In the genomic region with DNA sequence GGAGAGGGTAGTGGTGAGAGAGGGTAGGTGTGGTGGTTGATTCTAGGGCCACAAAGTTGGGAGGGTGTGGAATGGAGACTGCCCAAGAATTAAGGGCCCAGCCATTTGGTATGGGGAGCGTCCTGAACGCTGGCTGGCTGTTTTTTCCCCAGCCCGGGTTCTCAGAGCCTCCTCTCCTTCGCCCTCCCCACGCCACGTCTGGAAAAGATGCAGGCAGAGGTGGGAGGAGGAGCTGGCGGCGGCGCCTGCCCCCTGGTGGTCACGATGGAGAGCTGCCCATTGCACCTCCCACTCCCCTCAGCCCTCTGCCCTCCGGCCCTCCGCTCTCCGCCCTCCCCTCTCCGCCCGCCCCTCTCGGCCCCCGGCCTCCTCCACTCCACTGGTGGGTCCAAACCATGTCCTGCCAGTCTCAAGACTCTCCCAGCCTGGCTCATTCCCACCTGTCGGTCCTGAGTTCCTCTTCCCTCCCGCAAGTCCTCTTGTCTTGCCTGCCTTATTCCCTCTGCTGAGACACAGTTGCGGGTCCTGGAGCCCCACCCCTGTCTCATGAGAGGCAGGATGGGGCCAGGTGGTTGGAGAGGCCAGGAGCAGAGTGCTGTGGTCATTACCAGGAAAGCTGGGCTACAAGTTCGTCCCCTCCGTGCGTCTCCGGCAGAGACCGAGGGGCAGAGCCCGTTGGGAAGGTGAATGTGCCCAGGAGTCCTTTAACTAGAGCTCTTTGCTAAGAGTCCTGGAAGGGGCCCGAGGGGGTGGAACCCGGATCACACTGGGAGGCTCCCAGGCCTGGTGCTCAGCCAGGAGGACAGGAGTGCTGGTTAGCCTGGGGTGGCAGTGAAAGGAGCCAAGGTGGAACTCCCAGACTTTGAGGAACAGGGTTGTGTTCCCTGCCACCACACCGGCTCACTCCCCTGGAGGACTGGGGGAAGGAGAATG, we compare ENCODE assay signal across 8 cellular contexts. TPM values are rescaled to one million over a fixed set of nuclear protein-coding genes. Genes with fewer than 3 reads are reported as not detected.
DNase-seq lines count a peak whose midpoint lies in the region; TF ChIP-seq lines count a peak whose summit lies in the region.

No MANE protein-coding gene starts in this region.

- H3K4me1 ChIP-seq in Karpas-422 (ENCODE audit: low read length) (peaks cover under 1% of the 10 kb centered on the region; the same call in 1 of the 2 replicates), stomach smooth muscle (ENCODE audit: control insufficient read depth, insufficient read depth, low read length) (peaks cover 19% of the 10 kb centered on the region)

- DNase-seq in ELR (ENCODE audit: low read depth) = peak; percentile 76
- DNase-seq in Karpas-422 = peak; percentile 75
- DNase-seq in RPMI7951 (ENCODE audit: low read depth) = peak; percentile 56
- DNase-seq in activated effector memory CD4-positive, alpha-beta T cell treated with anti-CD3 and anti-CD28 coated beads, Interleukin-2, amount 50 U/mL, for 16 hours = peak; percentile 85
- peak; percentile 52 to 88 for DNase-seq in foreskin fibroblast
- no peak for DNase-seq in OCI-M2 (lab: John Stamatoyannopoulos, UW; ENCODE audit: unreplicated experiment)

- no peaks in the 10 kb centered on the region for H3K9me2 ChIP-seq in Karpas-422 (replicated peaks; ENCODE audit: insufficient read depth, low read length)
- H3K9me2 ChIP-seq in neural cell (ENCODE audit: insufficient read depth, low read length) = no peaks in the 10 kb centered on the region

- no peak for TF ChIP-seq EP300 in neural cell (conservative IDR thresholded peaks at IDR 0.05; ENCODE audit: poor library complexity, severe bottlenecking)

- no peaks in the 10 kb centered on the region for H3F3A ChIP-seq in neural cell (ENCODE audit: insufficient read depth, low read length, poor library complexity, severe bottlenecking)

- H4K20me1 ChIP-seq in Karpas-422 (ENCODE audit: insufficient read depth, low read depth, low read length) (no peaks in the 10 kb centered on the region), neural cell (ENCODE audit: insufficient read depth) (no peaks in the 10 kb centered on the region)

- H3K4me3 ChIP-seq in Karpas-422 (ENCODE audit: low read length) = no peak overlapping the region
- no peak overlapping the region for H3K4me3 ChIP-seq in foreskin fibroblast (ENCODE audit: low read depth in 1 of 2, low read length in 2 of 2)
- H3K4me3 ChIP-seq in neural cell (ENCODE audit: low read length) = no peak overlapping the region
- peak overlapping the region in 1 of 2 donors; percentile 49 for H3K4me3 ChIP-seq in stomach smooth muscle (ENCODE audit: low read length in 2 of 2)

- no peaks in the 10 kb centered on the region for H3K9me3 ChIP-seq in Karpas-422 (ENCODE audit: low read length)
- H3K9me3 ChIP-seq in neural cell (ENCODE audit: low read length) = no peaks in the 10 kb centered on the region
- H3K9me3 ChIP-seq in stomach smooth muscle (ENCODE audit: control insufficient read depth in 2 of 2, low read length in 2 of 2) = no peaks in the 10 kb centered on the region

- H3K36me3 ChIP-seq in Karpas-422 (ENCODE audit: insufficient read depth, low read length) = no peaks in the 10 kb centered on the region
- no peaks in the 10 kb centered on the region for H3K36me3 ChIP-seq in neural cell (ENCODE audit: insufficient read depth, low read length)
- no peaks in the 10 kb centered on the region for H3K36me3 ChIP-seq in stomach smooth muscle (ENCODE audit: control insufficient read depth in 2 of 2, insufficient read depth in 2 of 2, low read length in 2 of 2)

- peak; percentile 79 for TF ChIP-seq CTCF in foreskin fibroblast (IDR thresholded peaks at IDR 0.05; ENCODE audit: low read depth, low read length)
- peak; percentile 78 for TF ChIP-seq CTCF in neural cell (IDR thresholded peaks at IDR 0.05; ENCODE audit: poor library complexity, severe bottlenecking)

- H3K9ac ChIP-seq in Karpas-422 (ENCODE audit: low read length) (0 out of 2 replicates have a peak overlapping the region, but pooled peaks have one; percentile 6), neural cell (ENCODE audit: low read length) (no peak overlapping the region), stomach smooth muscle (ENCODE audit: low read length in 2 of 2) (peak overlapping the region; percentile 2 to 29)

- no peak overlapping the region for H2AFZ ChIP-seq in Karpas-422 (ENCODE audit: low read length)
- no peak overlapping the region for H2AFZ ChIP-seq in neural cell (ENCODE audit: low read depth, low read length)

- H3K27me3 ChIP-seq in Karpas-422 (ENCODE audit: low read length) (no peaks in the 10 kb centered on the region), neural cell (ENCODE audit: insufficient read depth, low read depth, low read length) (no peaks in the 10 kb centered on the region), stomach smooth muscle (ENCODE audit: control insufficient read depth in 1 of 2, insufficient read depth in 2 of 2, low read length in 2 of 2) (no peaks in the 10 kb centered on the region)

- H3K4me2 ChIP-seq in Karpas-422 (ENCODE audit: low read depth, low read length, poor library complexity, severe bottlenecking) = no peak overlapping the region
- H3K4me2 ChIP-seq in neural cell (ENCODE audit: low read length) = no peak overlapping the region

- no peaks in the 10 kb centered on the region for H3K79me2 ChIP-seq in Karpas-422 (ENCODE audit: low read length)
- H3K79me2 ChIP-seq in neural cell (replicated peaks; ENCODE audit: insufficient read depth, low read length) = no peaks in the 10 kb centered on the region

- TF ChIP-seq RAD21 in neural cell (conservative IDR thresholded peaks at IDR 0.05) = peak; percentile 81

- no peak overlapping the region for H3K27ac ChIP-seq in Karpas-422 (ENCODE audit: low read length)
- no peak overlapping the region for H3K27ac ChIP-seq in neural cell (ENCODE audit: low read length)
- H3K27ac ChIP-seq in stomach smooth muscle (ENCODE audit: low read length) = no peak overlapping the region

TF ChIP-seq in neural cell, 6 proteins besides CTCF, POLR2A, EP300 and RAD21:
- TF ChIP-seq, protein P1, sequence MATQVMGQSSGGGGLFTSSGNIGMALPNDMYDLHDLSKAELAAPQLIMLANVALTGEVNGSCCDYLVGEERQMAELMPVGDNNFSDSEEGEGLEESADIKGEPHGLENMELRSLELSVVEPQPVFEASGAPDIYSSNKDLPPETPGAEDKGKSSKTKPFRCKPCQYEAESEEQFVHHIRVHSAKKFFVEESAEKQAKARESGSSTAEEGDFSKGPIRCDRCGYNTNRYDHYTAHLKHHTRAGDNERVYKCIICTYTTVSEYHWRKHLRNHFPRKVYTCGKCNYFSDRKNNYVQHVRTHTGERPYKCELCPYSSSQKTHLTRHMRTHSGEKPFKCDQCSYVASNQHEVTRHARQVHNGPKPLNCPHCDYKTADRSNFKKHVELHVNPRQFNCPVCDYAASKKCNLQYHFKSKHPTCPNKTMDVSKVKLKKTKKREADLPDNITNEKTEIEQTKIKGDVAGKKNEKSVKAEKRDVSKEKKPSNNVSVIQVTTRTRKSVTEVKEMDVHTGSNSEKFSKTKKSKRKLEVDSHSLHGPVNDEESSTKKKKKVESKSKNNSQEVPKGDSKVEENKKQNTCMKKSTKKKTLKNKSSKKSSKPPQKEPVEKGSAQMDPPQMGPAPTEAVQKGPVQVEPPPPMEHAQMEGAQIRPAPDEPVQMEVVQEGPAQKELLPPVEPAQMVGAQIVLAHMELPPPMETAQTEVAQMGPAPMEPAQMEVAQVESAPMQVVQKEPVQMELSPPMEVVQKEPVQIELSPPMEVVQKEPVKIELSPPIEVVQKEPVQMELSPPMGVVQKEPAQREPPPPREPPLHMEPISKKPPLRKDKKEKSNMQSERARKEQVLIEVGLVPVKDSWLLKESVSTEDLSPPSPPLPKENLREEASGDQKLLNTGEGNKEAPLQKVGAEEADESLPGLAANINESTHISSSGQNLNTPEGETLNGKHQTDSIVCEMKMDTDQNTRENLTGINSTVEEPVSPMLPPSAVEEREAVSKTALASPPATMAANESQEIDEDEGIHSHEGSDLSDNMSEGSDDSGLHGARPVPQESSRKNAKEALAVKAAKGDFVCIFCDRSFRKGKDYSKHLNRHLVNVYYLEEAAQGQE (IDR thresholded peaks at IDR 0.05; ENCODE audit: borderline replicate concordance) = no peak
- no peak for TF ChIP-seq POLR2AphosphoS5 (IDR thresholded peaks at IDR 0.05)
- TF ChIP-seq SMC3 (conservative IDR thresholded peaks at IDR 0.05; ENCODE audit: poor library complexity) = peak; percentile 85
TF ChIP-seq in neural cell: peak in this region for 1.

RNA-seq across cellular contexts. Expression of a gene that starts 22.6 kb away (rescaled TPM):
- not detected in 2 replicates for total RNA-seq in Karpas-422 (2014; rRNA removed; shearing (Covaris generic); ENCODE audit: low replicate concordance)
- total RNA-seq in RPMI7951 (2014; rRNA removed; shearing (Covaris generic)) = 10.4 and 12.4 TPM in 2 replicates
- 26.3 and 26.7 TPM in 2 replicates for polyA plus RNA-seq in neural cell
- 28.0 and 29.3 TPM in 2 replicates for polyA minus RNA-seq in neural cell

RNA-seq across cellular contexts. Expression of a gene that starts 36.9 kb away (rescaled TPM):
- not detected in 2 replicates for total RNA-seq in Karpas-422 (2014; rRNA removed; shearing (Covaris generic); ENCODE audit: low replicate concordance)
- 0.29 and 0.72 TPM in 2 replicates for total RNA-seq in RPMI7951 (2014; rRNA removed; shearing (Covaris generic))
- not detected in 2 replicates for polyA plus RNA-seq in neural cell
- polyA minus RNA-seq in neural cell = not detected in 2 replicates

RNA-seq across cellular contexts. Expression of a gene that starts 56.3 kb away (rescaled TPM):
- total RNA-seq in Karpas-422 (2014; rRNA removed; shearing (Covaris generic); ENCODE audit: low replicate concordance) = not detected in 2 replicates
- total RNA-seq in RPMI7951 (2014; rRNA removed; shearing (Covaris generic)) = 4.4 and 7.2 TPM in 2 replicates
- polyA plus RNA-seq in neural cell = 1.7 TPM in 2 replicates
- 0.93 and 1.9 TPM in 2 replicates for polyA minus RNA-seq in neural cell

Comparison
In these comparisons a context has a peak if more than half of its experiments do, and no peak if none do; other contexts are left out.
1. RNA of a gene that starts 22.6 kb away (total RNA-seq): 10.4 to 12.4 TPM in RPMI7951; not detected in Karpas-422; every median in the first group is over 10 times any median in the second.